ENCODE assay signal across 11 cellular contexts in genomic region chr1:84571150-84571535, GRCh38. TPM values are rescaled to one million over a fixed set of nuclear protein-coding genes. Genes with fewer than 3 reads are reported as not detected.
DNase-seq lines count a peak whose midpoint lies in the region; ATAC-seq and TF ChIP-seq lines count a peak whose summit lies in the region.
"Had no signal": no experiment of that assay in that cellular context is flagged by ENCODE, and none has a peak within 500 bp of the region (broad histone marks: within the 10 kb centered on the region; RNA-seq: fewer than 3 reads in every experiment).

No MANE protein-coding gene starts in this region.

- TF ChIP-seq CTCF in astrocyte of the spinal cord (IDR thresholded peaks at IDR 0.05; ENCODE audit: low read depth, low read length) (no peak), natural killer cell (IDR thresholded peaks at IDR 0.05) (no peak)

- intact Hi-C loops in natural killer cell (cut with micrococcal nuclease) = loop anchor here (5.0 kb wide), 2 partner anchors 134 to 429 kb away; partner anchors contain the start of gene PRKACB

- H3K9me3 Mint-ChIP-seq in natural killer cell = no peaks in the 10 kb centered on the region

- no peaks in the 10 kb centered on the region for H3K27me3 Mint-ChIP-seq in natural killer cell (ENCODE audit: low read depth in 2 of 2)
- H3K27me3 Mint-ChIP-seq: progenitor cell of endocrine pancreas had no signal

- H3K27ac Mint-ChIP-seq in natural killer cell = peak overlapping the region in 1 of 2 donors; percentile 98

- peaks cover 6% of the 10 kb centered on the region for H3K36me3 Mint-ChIP-seq in natural killer cell

- no peak for ATAC-seq in natural killer cell

- in situ Hi-C loops in astrocyte of the spinal cord (cut with HindIII; ENCODE audit: low sequenced_read_pairs) = no loop called here

- peaks cover 48 to 50% of the 10 kb centered on the region in 2 donors for H3K4me1 Mint-ChIP-seq in natural killer cell

- DNase-seq in EL (peak; percentile 41), HPDE6-E6E7 (ENCODE audit: extremely low spot score) (peak; percentile 45), astrocyte of the spinal cord (ENCODE audit: low read depth, low spot score) (peak; percentile 20), natural killer cell (no peak), NCI-H1417 treated with DMSO at 0.1 percent for 48 hours (lab: John Stamatoyannopoulos, UW) (no peak), hippocampal formation (lab: John Stamatoyannopoulos, UW) (no peak)
- no peak for DNase-seq in stimulated activated CD4-positive, alpha-beta T cell treated with anti-CD3 and anti-CD28 coated beads, Interleukin-1b, Interleukin-23, amount 100 ng/mL, for 48 hours
- DNase-seq: NCI-H1092 treated with DMSO at 0.1 percent for 48 hours, NCI-H345 had no signal

- no peak overlapping the region for H3K4me3 ChIP-seq in astrocyte of the spinal cord (ENCODE audit: low read depth, low read length)
- H3K4me3 ChIP-seq: thoracic aorta had no signal

- peak overlapping the region; percentile 47 for H3K4me3 Mint-ChIP-seq in natural killer cell

RNA-seq across cellular contexts. Expression of gene CTBS, which starts 3.1 kb away (rescaled TPM):
- total RNA-seq in natural killer cell = 10 to 100 TPM; 14.4 to 19.9 (median 17.1) TPM

Comparison
In these comparisons a context has a peak if more than half of its experiments do, and no peak if none do; other contexts are left out.
1. DNase-seq: peak in EL (single experiment), HPDE6-E6E7 (single experiment) and astrocyte of the spinal cord (single experiment); none in natural killer cell (single experiment), NCI-H1417 treated with DMSO at 0.1 percent for 48 hours (single experiment), hippocampal formation (0 of 2) and stimulated activated CD4-positive, alpha-beta T cell treated with anti-CD3 and anti-CD28 coated beads, Interleukin-1b, Interleukin-23, amount 100 ng/mL, for 48 hours (single experiment).